In genomic region chr4:74174941-74175340, GRCh38 we compare ENCODE assay signal across 8 cellular contexts.
"Had no signal": no experiment of that assay in that cellular context is flagged by ENCODE, and none has a peak within 500 bp of the region (broad histone marks: within the 10 kb centered on the region; RNA-seq: fewer than 3 reads in every experiment).

No MANE protein-coding gene starts in this region.

- H3K4me1 ChIP-seq: HAP-1 had no signal

- DNase-seq: GM23248, GOT3, H7, HFFc6 had no signal

- H2AFZ ChIP-seq: GM23248 had no signal

- H3K27ac ChIP-seq: GM23248, HL-60 had no signal

- ATAC-seq: HCT116, HepG2 had no signal

- H3K36me3 ChIP-seq: HAP-1 had no signal

- H3K4me3 ChIP-seq: GM23248, HAP-1 had no signal

- H3K9me3 ChIP-seq: HAP-1 had no signal

- FAIRE-seq: HepG2 had no signal

- H3K9ac ChIP-seq: GM23248 had no signal
